22 cellular contexts compared by ENCODE assay signal in the genomic region with DNA sequence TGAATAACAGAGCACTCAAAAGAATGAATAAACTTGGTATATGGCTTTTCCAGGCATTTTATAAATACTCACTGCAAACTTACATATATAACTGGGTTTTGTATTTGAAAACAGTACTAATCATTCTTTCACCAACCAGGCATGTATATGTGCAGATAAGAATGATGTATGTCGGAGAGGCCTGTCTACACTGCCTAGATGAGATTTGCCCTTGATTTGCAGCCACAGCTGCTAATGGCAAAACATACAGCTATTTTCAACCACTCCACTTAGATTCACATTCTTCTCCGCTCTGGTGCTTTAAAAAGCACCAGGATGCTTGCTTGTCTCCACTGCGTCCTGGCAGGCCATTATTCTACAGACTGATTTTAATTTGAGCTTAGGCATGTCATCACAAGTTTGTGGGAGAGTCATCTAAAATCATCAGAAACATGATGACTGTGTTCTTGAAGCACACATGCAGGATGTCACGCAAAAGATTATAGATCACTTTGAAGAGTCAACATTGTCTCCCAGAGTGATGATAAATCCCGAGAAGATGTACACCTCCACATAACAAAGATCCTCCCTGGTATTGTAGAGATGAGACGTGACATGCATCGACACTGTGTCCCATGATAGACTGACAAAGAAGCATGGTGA.
"Had no signal": no experiment of that assay in that cellular context is flagged by ENCODE, and none has a peak within 500 bp of the region (broad histone marks: within the 10 kb centered on the region; RNA-seq: fewer than 3 reads in every experiment).

No MANE protein-coding gene starts in this region.

- H3K27me3 ChIP-seq: heart right ventricle, pancreas, spleen, testis, tibial nerve, upper lobe of right lung, vagina had no signal

- H3K4me1 ChIP-seq: heart right ventricle, pancreas, spleen, testis, tibial nerve, upper lobe of right lung, vagina had no signal

- DNase-seq: effector memory CD4-positive, alpha-beta T cell; heart right ventricle; islet precursor cell; left ventricle myocardium superior; mesendoderm; naive B cell; occipital lobe; pancreas; right cardiac atrium; spleen; stimulated activated CD4-positive, alpha-beta T cell treated with anti-CD3 and anti-CD28 coated beads, Interleukin-15, amount 100 ng/mL, for 24 hours; stimulated activated CD4-positive, alpha-beta T cell treated with anti-CD3 and anti-CD28 coated beads, Interleukin-1b, Interleukin-23, amount 100 ng/mL, for 48 hours; stimulated activated CD4-positive, alpha-beta T cell treated with anti-CD3 and anti-CD28 coated beads, Interleukin-4, amount 100 ng/mL, for 24 hours; testis; upper lobe of right lung had no signal

- H3K36me3 ChIP-seq: heart right ventricle, pancreas, spleen, tibial nerve, upper lobe of right lung, vagina had no signal

- FAIRE-seq: endometrium, frontal cortex, pancreas had no signal

- H3K27ac ChIP-seq: coronary artery, heart right ventricle, pancreas, spleen, testis, tibial nerve, upper lobe of right lung, vagina had no signal

- H3K4me3 ChIP-seq: coronary artery, heart right ventricle, lung, pancreas, spleen, testis, tibial nerve, upper lobe of right lung, vagina had no signal

- H3K9me3 ChIP-seq: pancreas, testis, upper lobe of right lung, vagina had no signal

- ATAC-seq: heart right ventricle; left ventricle myocardium superior; pancreas; right cardiac atrium; stimulated activated memory B cell treated with anti-CD40 and anti-IgM and Interleukin-4, amounts not matched to agents 10 μg/mL and 1 μg/mL and 100 μg/mL, for 72 hours; upper lobe of right lung had no signal
